ENCODE assay signal across 8 cellular contexts in genomic region chr19:18097993-18098890, GRCh38. TPM values are rescaled to one million over a fixed set of nuclear protein-coding genes. Genes with fewer than 3 reads are reported as not detected.
DNase-seq lines count a peak whose midpoint lies in the region; ATAC-seq and TF ChIP-seq lines count a peak whose summit lies in the region.

No MANE protein-coding gene starts in this region.

- H2BK15ac ChIP-seq in neuronal stem cell (ENCODE audit: low read length) = peak overlapping the region; percentile 67

- DNase-seq in LNCaP clone FGC (ENCODE audit: low read depth) (no peak), choroid plexus epithelial cell (ENCODE audit: low read depth) (no peak), neuronal stem cell (ENCODE audit: low spot score) (no peak), AG20443 (ENCODE audit: low spot score) (no peak), C1 segment of cervical spinal cord (lab: John Stamatoyannopoulos, UW) (no peak), globus pallidus (ENCODE audit: low spot score) (no peak)

- H3K4me3 ChIP-seq in LNCaP clone FGC (ENCODE audit: low read depth, low read length) = peak overlapping the region; percentile 77
- H3K4me3 ChIP-seq in choroid plexus epithelial cell (ENCODE audit: low read depth, low read length) = peak overlapping the region; percentile 56
- H3K4me3 ChIP-seq in neuronal stem cell (ENCODE audit: low read length in 2 of 2) = peak overlapping the region; percentile 41 to 56

- no peak for TF ChIP-seq CTCF in LNCaP clone FGC (IDR thresholded peaks at IDR 0.05; ENCODE audit: control insufficient read depth, extremely low read depth, insufficient read depth)
- no peak for TF ChIP-seq CTCF in choroid plexus epithelial cell (conservative IDR thresholded peaks at IDR 0.05; ENCODE audit: low read depth, low read length)

- peaks cover 2 to 22% (median 22%) of the 10 kb centered on the region in 3 experiments for H3K27me3 ChIP-seq in neuronal stem cell (ENCODE audit: control insufficient read depth in 3 of 3, insufficient read depth in 3 of 3, low read depth in 1 of 3, low read length in 3 of 3)

- no peak overlapping the region for H3K4ac ChIP-seq in neuronal stem cell (ENCODE audit: low read length)

- H3K4me2 ChIP-seq in neuronal stem cell (ENCODE audit: insufficient read depth, low read length, poor library complexity, severe bottlenecking) = peak overlapping the region; percentile 54

- peak overlapping the region; percentile 78 for H3K18ac ChIP-seq in neuronal stem cell (ENCODE audit: low read length)

- no peak overlapping the region for H4K8ac ChIP-seq in neuronal stem cell (ENCODE audit: low read depth, low read length)

- peak overlapping the region; percentile 81 for H2AFZ ChIP-seq in neuronal stem cell (ENCODE audit: low read length)

- peak overlapping the region; percentile 85 for H2AK5ac ChIP-seq in neuronal stem cell (ENCODE audit: low read depth, low read length)

- peak overlapping the region; percentile 65 for H2BK120ac ChIP-seq in neuronal stem cell (ENCODE audit: low read depth, low read length)

- no CpG with 5 or more reads among the region's 22 CpGs for WGBS in neuronal stem cell (ENCODE audit: extremely low coverage in 2 of 2, insufficient read length in 2 of 2, insufficient replicate concordance in 1 of 2), 2 donors

- H2BK12ac ChIP-seq in neuronal stem cell (ENCODE audit: low read length) = peak overlapping the region; percentile 46

- peak overlapping the region; percentile 80 for H3K23ac ChIP-seq in neuronal stem cell (ENCODE audit: low read depth, low read length, poor library complexity)

- no peak overlapping the region for H3K27ac ChIP-seq in neuronal stem cell (replicated peaks; ENCODE audit: low read length)

- ATAC-seq in GM18498 (IDR thresholded peaks at IDR 0.05; ENCODE audit: unreplicated experiment) = no peak

- no peaks in the 10 kb centered on the region for H3K9me3 ChIP-seq in ES-I3 (ENCODE audit: control insufficient read depth, insufficient read depth, low read length)
- no peaks in the 10 kb centered on the region for H3K9me3 ChIP-seq in neuronal stem cell (replicated peaks in 1 of 2; ENCODE audit: control insufficient read depth in 2 of 2, insufficient read depth in 1 of 2, low read depth in 1 of 2, low read length in 2 of 2)

- peak overlapping the region; percentile 68; the same call in 1 of the 2 replicates for H3K9ac ChIP-seq in ES-I3 (ENCODE audit: low read depth, low read length)
- no peak overlapping the region for H3K9ac ChIP-seq in neuronal stem cell (ENCODE audit: low read depth, low read length, poor library complexity)

- H4K91ac ChIP-seq in neuronal stem cell (ENCODE audit: low read depth, low read length, poor library complexity) = no peak overlapping the region

- H3K4me1 ChIP-seq in ES-I3 (ENCODE audit: insufficient read depth, low read length) = peaks cover 3% of the 10 kb centered on the region; the same call in 1 of the 2 replicates
- H3K4me1 ChIP-seq in neuronal stem cell (ENCODE audit: control insufficient read depth in 2 of 2, insufficient read depth in 1 of 2, low read depth in 1 of 2, low read length in 2 of 2) = peaks cover 6 to 9% of the 10 kb centered on the region in 2 donors

- no peak overlapping the region for H3K14ac ChIP-seq in neuronal stem cell (ENCODE audit: low read length)

- H2BK5ac ChIP-seq in neuronal stem cell (ENCODE audit: low read length) = peak overlapping the region; percentile 45

- H3K79me1 ChIP-seq in neuronal stem cell (ENCODE audit: low read depth, low read length) = no peaks in the 10 kb centered on the region

- H3K36me3 ChIP-seq in ES-I3 (ENCODE audit: insufficient read depth, low read length) (no peaks in the 10 kb centered on the region), neuronal stem cell (replicated peaks in 1 of 2; ENCODE audit: control insufficient read depth in 2 of 2, insufficient read depth in 2 of 2, low read length in 2 of 2) (no peaks in the 10 kb centered on the region)

RNA-seq across cellular contexts. Expression of gene MAST3, which starts 0.7 kb away (rescaled TPM):
- polyA plus RNA-seq in neuronal stem cell (2013, experiment 1 of 2) = 3.8 TPM
- 4.1 TPM for polyA plus RNA-seq in neuronal stem cell (2013, experiment 2 of 2)

RNA-seq across cellular contexts. Expression of gene IL12RB1, which starts 11.5 kb away (rescaled TPM):
- not detected for polyA plus RNA-seq in neuronal stem cell (2013, experiment 1 of 2)
- not detected for polyA plus RNA-seq in neuronal stem cell (2013, experiment 2 of 2)

RNA-seq across cellular contexts. Expression of gene PIK3R2, which starts 54.7 kb away (rescaled TPM):
- polyA plus RNA-seq in neuronal stem cell (2013, experiment 1 of 2) = 52.3 TPM
- polyA plus RNA-seq in neuronal stem cell (2013, experiment 2 of 2) = 51.8 TPM
